ENCODE assay signal across 2 cellular contexts in genomic region chr5:140469259-140469658, GRCh38.
TF ChIP-seq lines count a peak whose summit lies in the region.

No MANE protein-coding gene starts in this region.

TF ChIP-seq in HEK293, 187 proteins besides CTCF, POLR2A, EP300 and RAD21:
- TF ChIP-seq, protein P1, sequence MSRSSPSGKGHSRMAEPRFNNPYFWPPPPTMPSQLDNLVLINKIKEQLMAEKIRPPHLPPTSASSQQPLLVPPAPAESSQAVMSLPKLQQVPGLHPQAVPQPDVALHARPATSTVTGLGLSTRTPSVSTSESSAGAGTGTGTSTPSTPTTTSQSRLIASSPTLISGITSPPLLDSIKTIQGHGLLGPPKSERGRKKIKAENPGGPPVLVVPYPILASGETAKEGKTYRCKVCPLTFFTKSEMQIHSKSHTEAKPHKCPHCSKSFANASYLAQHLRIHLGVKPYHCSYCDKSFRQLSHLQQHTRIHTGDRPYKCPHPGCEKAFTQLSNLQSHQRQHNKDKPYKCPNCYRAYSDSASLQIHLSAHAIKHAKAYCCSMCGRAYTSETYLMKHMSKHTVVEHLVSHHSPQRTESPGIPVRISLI (tag by site-specific recombination; IDR thresholded peaks at IDR 0.05) = peak; percentile 44; the same call in 1 of the 2 replicates
- TF ChIP-seq, protein P2, sequence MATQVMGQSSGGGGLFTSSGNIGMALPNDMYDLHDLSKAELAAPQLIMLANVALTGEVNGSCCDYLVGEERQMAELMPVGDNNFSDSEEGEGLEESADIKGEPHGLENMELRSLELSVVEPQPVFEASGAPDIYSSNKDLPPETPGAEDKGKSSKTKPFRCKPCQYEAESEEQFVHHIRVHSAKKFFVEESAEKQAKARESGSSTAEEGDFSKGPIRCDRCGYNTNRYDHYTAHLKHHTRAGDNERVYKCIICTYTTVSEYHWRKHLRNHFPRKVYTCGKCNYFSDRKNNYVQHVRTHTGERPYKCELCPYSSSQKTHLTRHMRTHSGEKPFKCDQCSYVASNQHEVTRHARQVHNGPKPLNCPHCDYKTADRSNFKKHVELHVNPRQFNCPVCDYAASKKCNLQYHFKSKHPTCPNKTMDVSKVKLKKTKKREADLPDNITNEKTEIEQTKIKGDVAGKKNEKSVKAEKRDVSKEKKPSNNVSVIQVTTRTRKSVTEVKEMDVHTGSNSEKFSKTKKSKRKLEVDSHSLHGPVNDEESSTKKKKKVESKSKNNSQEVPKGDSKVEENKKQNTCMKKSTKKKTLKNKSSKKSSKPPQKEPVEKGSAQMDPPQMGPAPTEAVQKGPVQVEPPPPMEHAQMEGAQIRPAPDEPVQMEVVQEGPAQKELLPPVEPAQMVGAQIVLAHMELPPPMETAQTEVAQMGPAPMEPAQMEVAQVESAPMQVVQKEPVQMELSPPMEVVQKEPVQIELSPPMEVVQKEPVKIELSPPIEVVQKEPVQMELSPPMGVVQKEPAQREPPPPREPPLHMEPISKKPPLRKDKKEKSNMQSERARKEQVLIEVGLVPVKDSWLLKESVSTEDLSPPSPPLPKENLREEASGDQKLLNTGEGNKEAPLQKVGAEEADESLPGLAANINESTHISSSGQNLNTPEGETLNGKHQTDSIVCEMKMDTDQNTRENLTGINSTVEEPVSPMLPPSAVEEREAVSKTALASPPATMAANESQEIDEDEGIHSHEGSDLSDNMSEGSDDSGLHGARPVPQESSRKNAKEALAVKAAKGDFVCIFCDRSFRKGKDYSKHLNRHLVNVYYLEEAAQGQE (tag by site-specific recombination; IDR thresholded peaks at IDR 0.05) = no peak
- TF ChIP-seq ZNF121 (tag by site-specific recombination; IDR thresholded peaks at IDR 0.05) = peak; percentile 84

TF ChIP-seq in H1, 55 proteins besides CTCF, POLR2A, EP300 and RAD21:
- no peak for TF ChIP-seq TEAD4 (IDR thresholded peaks at IDR 0.05; ENCODE audit: low read depth, low read length)
- TF ChIP-seq CBX8 (IDR thresholded peaks at IDR 0.05; ENCODE audit: borderline replicate concordance, low read depth, low read length) = no peak
- peak; percentile 81; the same call in 1 of the 2 replicates for TF ChIP-seq CEBPB (IDR thresholded peaks at IDR 0.05; ENCODE audit: low read depth, low read length)
- no peak for TF ChIP-seq JUND (IDR thresholded peaks at IDR 0.05; ENCODE audit: low read length)
- TF ChIP-seq, protein P3, sequence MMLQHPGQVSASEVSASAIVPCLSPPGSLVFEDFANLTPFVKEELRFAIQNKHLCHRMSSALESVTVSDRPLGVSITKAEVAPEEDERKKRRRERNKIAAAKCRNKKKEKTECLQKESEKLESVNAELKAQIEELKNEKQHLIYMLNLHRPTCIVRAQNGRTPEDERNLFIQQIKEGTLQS (IDR thresholded peaks at IDR 0.05; ENCODE audit: insufficient read depth, low read depth, low read length) = peak; percentile 62
- TF ChIP-seq RFX5 (IDR thresholded peaks at IDR 0.05; ENCODE audit: borderline replicate concordance, low read depth, low read length) = no peak
